In the genomic region with DNA sequence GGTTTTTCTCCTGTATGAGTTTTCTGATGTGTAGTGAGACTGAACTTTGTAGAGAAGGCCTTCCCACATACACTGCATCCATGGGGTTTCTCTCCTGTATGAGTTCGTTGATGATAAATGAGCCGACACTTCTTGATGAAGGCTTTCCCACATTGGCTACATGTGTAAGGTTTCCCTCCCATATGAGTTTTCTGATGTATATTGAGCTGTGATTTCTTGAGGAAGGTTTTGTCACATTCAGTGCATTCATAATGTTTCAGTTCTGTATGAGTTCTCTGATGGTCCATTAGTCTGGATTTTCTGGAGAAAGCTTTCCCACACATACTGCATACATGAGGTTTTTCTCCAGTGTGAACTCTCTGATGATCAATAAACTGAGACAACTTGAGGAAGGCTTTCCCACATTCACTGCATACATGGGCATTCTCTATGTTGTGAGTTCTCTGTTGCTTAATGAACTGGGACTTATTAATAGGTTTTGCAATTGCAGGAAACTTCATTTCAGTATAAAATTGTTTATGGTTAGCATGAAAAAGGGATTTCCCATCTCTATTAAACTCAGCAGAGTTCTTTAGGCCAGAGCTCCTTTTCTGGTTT, we compare ENCODE assay signal across 1 cellular context.
TF ChIP-seq lines count a peak whose summit lies in the region.

No MANE protein-coding gene starts in this region.

TF ChIP-seq in K562, 482 proteins besides CTCF, POLR2A, EP300 and RAD21:
- TF ChIP-seq TRIM28 (IDR thresholded peaks at IDR 0.05): 0 out of 2 replicates have a peak, but pooled peaks have one; percentile 71
- peak in 1 of 2 experiments; percentile 33; a peak in 1 of 4 replicates for TF ChIP-seq TRIM24 (IDR thresholded peaks at IDR 0.05)
- TF ChIP-seq ZNF280A (IDR thresholded peaks at IDR 0.05; ENCODE audit: low read depth, partially characterized antibody): peak; percentile 24
- TF ChIP-seq ZNF274 (IDR thresholded peaks at IDR 0.05; ENCODE audit: borderline replicate concordance, low read depth, low read length): peak; percentile 99
- TF ChIP-seq MED1 (CRISPR knock-in tag; IDR thresholded peaks at IDR 0.05; ENCODE audit: borderline replicate concordance): no peak
- peak; percentile 94 for TF ChIP-seq ZNF75A (CRISPR knock-in tag; IDR thresholded peaks at IDR 0.05)
- TF ChIP-seq SREBF1 (IDR thresholded peaks at IDR 0.05; ENCODE audit: borderline replicate concordance, low read depth, low read length): no peak
- TF ChIP-seq ETS1 (conservative IDR thresholded peaks at IDR 0.05; ENCODE audit: control insufficient read depth, low read depth, low read length): 0 out of 2 replicates have a peak, but pooled peaks have one; percentile 43
- TF ChIP-seq ZNF507 (tag; conservative IDR thresholded peaks at IDR 0.05): no peak
- peak in 1 of 2 experiments; percentile 18; a peak in 1 of 3 replicates for TF ChIP-seq CBX3 (IDR thresholded peaks at IDR 0.05; ENCODE audit: borderline replicate concordance in 1 of 2, low read length in 2 of 2)
